ENCODE assay signal across 2 cellular contexts in genomic region chr6:137487947-137488735, GRCh38.
TF ChIP-seq lines count a peak whose summit lies in the region.

No MANE protein-coding gene starts in this region.

TF ChIP-seq in SK-N-SH, 30 proteins besides CTCF, POLR2A, EP300 and RAD21 (continued from another document):
- TF ChIP-seq REST (IDR thresholded peaks at IDR 0.05; ENCODE audit: low read depth, low read length) (no peak), CHD2 (IDR thresholded peaks at IDR 0.05; ENCODE audit: low read length, partially characterized antibody) (no peak), TAF1 (IDR thresholded peaks at IDR 0.05; ENCODE audit: borderline replicate concordance, low read depth, low read length) (no peak), JUND (IDR thresholded peaks at IDR 0.05) (no peak)

TF ChIP-seq in SK-N-SH treated with all-trans-retinoic acid at 6 μM for 48 hours, 23 proteins besides CTCF, POLR2A, EP300 and RAD21 (continued from another document):
- TF ChIP-seq ZNF8 (CRISPR knock-in tag; IDR thresholded peaks at IDR 0.05) (no peak), SNAI2 (CRISPR knock-in tag; IDR thresholded peaks at IDR 0.05) (no peak), ZNF70 (CRISPR knock-in tag; IDR thresholded peaks at IDR 0.05) (no peak)
